ENCODE assay signal across 8 cellular contexts in genomic region chr1:105793541-105794146, GRCh38.
A peak's percentile ranks its signal among the peaks of the same experiment; 100 is the strongest.
DNase-seq lines count a peak whose midpoint lies in the region; ATAC-seq and TF ChIP-seq lines count a peak whose summit lies in the region.

No MANE protein-coding gene starts in this region.

- no peaks in the 10 kb centered on the region for H3K27me3 ChIP-seq in KMS-11 (ENCODE audit: insufficient read depth, low read depth)
- no peaks in the 10 kb centered on the region for H3K27me3 ChIP-seq in PC-9 (ENCODE audit: insufficient read depth, low read depth)
- H3K27me3 ChIP-seq in esophagus muscularis mucosa = no peaks in the 10 kb centered on the region
- no peaks in the 10 kb centered on the region for H3K27me3 ChIP-seq in trophoblast cell (ENCODE audit: insufficient read depth, low read length)
- no peaks in the 10 kb centered on the region for H3K27me3 ChIP-seq in esophagus squamous epithelium

- no peak for TF ChIP-seq EP300 in esophagus muscularis mucosa (IDR thresholded peaks at IDR 0.05)

- BruUV-seq in Calu3 (replicated peaks; lab: Mats Ljungman, UMichigan) = no TSS peak
- no TSS peak for BruUV-seq in PC-9 (replicated peaks; lab: Mats Ljungman, UMichigan)

- no peaks in the 10 kb centered on the region for H3K27me3 Mint-ChIP-seq in Calu3 (ENCODE audit: unreplicated experiment)

- no peak overlapping the region for H3K27ac Mint-ChIP-seq in Calu3 (ENCODE audit: unreplicated experiment)

- H3K4me1 ChIP-seq in KMS-11 (ENCODE audit: low read depth, poor library complexity, severe bottlenecking) (no peaks in the 10 kb centered on the region), PC-9 (replicated peaks; ENCODE audit: insufficient read depth) (no peaks in the 10 kb centered on the region), esophagus muscularis mucosa (no peaks in the 10 kb centered on the region), trophoblast cell (ENCODE audit: control insufficient read depth in 1 of 2, insufficient read depth in 2 of 2, low read length in 2 of 2) (no peaks in the 10 kb centered on the region), esophagus squamous epithelium (no peaks in the 10 kb centered on the region)

- H4K91ac ChIP-seq in trophoblast cell (ENCODE audit: low read depth, low read length) = no peak overlapping the region

- no peak overlapping the region for H3K14ac ChIP-seq in trophoblast cell (ENCODE audit: low read length)

- no peak overlapping the region for H3K4me3 Mint-ChIP-seq in Calu3 (ENCODE audit: low read depth, unreplicated experiment)

- no peak overlapping the region for H3K4me3 ChIP-seq in KMS-11 (IDR thresholded peaks at IDR 0.05; ENCODE audit: insufficient read depth, low read depth, low read length)
- H3K4me3 ChIP-seq in PC-9 = no peak overlapping the region
- no peak overlapping the region for H3K4me3 ChIP-seq in esophagus muscularis mucosa
- no peak overlapping the region for H3K4me3 ChIP-seq in trophoblast cell (ENCODE audit: low read depth, low read length)
- no peak overlapping the region for H3K4me3 ChIP-seq in esophagus squamous epithelium

- H3K79me1 ChIP-seq in trophoblast cell (ENCODE audit: low read length) = no peaks in the 10 kb centered on the region

- no peak overlapping the region for H3K4ac ChIP-seq in trophoblast cell (ENCODE audit: low read depth, low read length)

- no peaks in the 10 kb centered on the region for H3K9me2 ChIP-seq in PC-9 (ENCODE audit: insufficient read depth)

- ATAC-seq in GM18909 (IDR thresholded peaks at IDR 0.05; ENCODE audit: poor library complexity, unreplicated experiment) = peak; percentile 70
- ATAC-seq in GM19035 (IDR thresholded peaks at IDR 0.05; ENCODE audit: unreplicated experiment) = no peak

- H3K36me3 Mint-ChIP-seq in Calu3 (ENCODE audit: insufficient read depth, unreplicated experiment) = no peaks in the 10 kb centered on the region

- H3K9me3 Mint-ChIP-seq in Calu3 (ENCODE audit: low read depth, unreplicated experiment) = peaks cover 7% of the 10 kb centered on the region

- DNase-seq in Calu3 = peak; percentile 30
- peak in 1 of 2 experiments; percentile 25 for DNase-seq in PC-9
- DNase-seq in esophagus muscularis mucosa (ENCODE audit: extremely low spot score) = no peak
- DNase-seq in trophoblast cell = peak; percentile 5 to 69
- DNase-seq in esophagus squamous epithelium (lab: John Stamatoyannopoulos, UW) = no peak

- no peak overlapping the region for H2AK5ac ChIP-seq in trophoblast cell (ENCODE audit: low read length)

- H2BK5ac ChIP-seq in trophoblast cell (ENCODE audit: low read depth, low read length, poor library complexity) = no peak overlapping the region

- H3K18ac ChIP-seq in trophoblast cell (ENCODE audit: low read length) = no peak overlapping the region

- H3K9ac ChIP-seq in KMS-11 (no peak overlapping the region), trophoblast cell (ENCODE audit: low read length) (no peak overlapping the region)

- no peak overlapping the region for H4K8ac ChIP-seq in trophoblast cell (ENCODE audit: low read depth, low read length)

- CTCF ChIA-PET in Calu3 (lab: Charles Lee) (interaction anchor here (0.5 kb wide), 1 partner anchor 14 kb away, joined by 3 read pairs; no protein-coding TSS in a partner anchor), PC-9 (lab: Charles Lee) (interaction anchor here (0.5 to 1.0 kb wide), 2 partner anchors 631 to 1013 kb away, joined by 3 read pairs; no protein-coding TSS in a partner anchor)

- whole genome bisulfite sequencing in esophagus muscularis mucosa = 96% methylated on average over 1 of the region's 1 CpG
- no CpG with 5 or more reads among the region's 1 CpG for WGBS in trophoblast cell (ENCODE audit: extremely low coverage, insufficient coverage, insufficient read length)
- 87 to 89% methylated on average over 1 of the region's 1 CpG for WGBS in esophagus squamous epithelium, 2 donors

- H3K23ac ChIP-seq in trophoblast cell (ENCODE audit: low read length) = no peak overlapping the region

- TF ChIP-seq POLR2A in esophagus muscularis mucosa (IDR thresholded peaks at IDR 0.05; ENCODE audit: low read depth) (no peak), esophagus squamous epithelium (IDR thresholded peaks at IDR 0.05) (no peak)

- no peak overlapping the region for H2BK120ac ChIP-seq in trophoblast cell (ENCODE audit: insufficient read depth, low read length, poor library complexity)

- no peaks in the 10 kb centered on the region for H3K79me2 ChIP-seq in KMS-11 (ENCODE audit: insufficient read depth, low read depth)
- no peaks in the 10 kb centered on the region for H3K79me2 ChIP-seq in PC-9 (ENCODE audit: low read depth)
- H3K79me2 ChIP-seq in trophoblast cell (ENCODE audit: control insufficient read depth, insufficient read depth, low read length, poor library complexity) = no peaks in the 10 kb centered on the region

- no peak overlapping the region for H2BK12ac ChIP-seq in trophoblast cell (ENCODE audit: low read length)

- no peaks in the 10 kb centered on the region for H3F3A ChIP-seq in PC-9 (ENCODE audit: insufficient read depth, low read depth)

- H3K27ac ChIP-seq in KMS-11 = no peak overlapping the region
- no peak overlapping the region for H3K27ac ChIP-seq in PC-9
- H3K27ac ChIP-seq in esophagus muscularis mucosa (replicated peaks in 1 of 4) = no peak overlapping the region
- H3K27ac ChIP-seq in trophoblast cell (ENCODE audit: low read depth, low read length) = no peak overlapping the region
- no peak overlapping the region for H3K27ac ChIP-seq in esophagus squamous epithelium

- H3K4me2 ChIP-seq in KMS-11 (no peak overlapping the region), PC-9 (no peak overlapping the region), trophoblast cell (ENCODE audit: low read length) (no peak overlapping the region)

- H3K4me1 Mint-ChIP-seq in Calu3 (ENCODE audit: low read depth, unreplicated experiment) = no peaks in the 10 kb centered on the region

- no peak for TF ChIP-seq CTCF in Calu3 (IDR thresholded peaks at IDR 0.05; ENCODE audit: unreplicated experiment)
- peak; percentile 65 for TF ChIP-seq CTCF in KMS-11 (conservative IDR thresholded peaks at IDR 0.05; ENCODE audit: low read depth, low read length)
- TF ChIP-seq CTCF in PC-9 (conservative IDR thresholded peaks at IDR 0.05) = peak; percentile 92
- peak in 2 of 3 experiments; percentile 31 to 39 for TF ChIP-seq CTCF in esophagus muscularis mucosa (IDR thresholded peaks at IDR 0.05)
- TF ChIP-seq CTCF in esophagus squamous epithelium (IDR thresholded peaks at IDR 0.05) = peak in 3 of 6 experiments; percentile 12 to 33 (median 31)

- H3K36me3 ChIP-seq in KMS-11 (ENCODE audit: insufficient read depth) = no peaks in the 10 kb centered on the region
- H3K36me3 ChIP-seq in PC-9 (ENCODE audit: low read depth) = no peaks in the 10 kb centered on the region
- no peaks in the 10 kb centered on the region for H3K36me3 ChIP-seq in esophagus muscularis mucosa
- no peaks in the 10 kb centered on the region for H3K36me3 ChIP-seq in trophoblast cell (ENCODE audit: control insufficient read depth in 1 of 2, insufficient read depth in 2 of 2, low read length in 2 of 2)
- H3K36me3 ChIP-seq in esophagus squamous epithelium = no peaks in the 10 kb centered on the region

- H2AFZ ChIP-seq in KMS-11 (ENCODE audit: low read depth) (no peak overlapping the region), PC-9 (no peak overlapping the region), trophoblast cell (ENCODE audit: insufficient read depth, low read length, poor library complexity) (no peak overlapping the region)

- H4K12ac ChIP-seq in trophoblast cell (ENCODE audit: low read depth, low read length) = no peak overlapping the region

- H4K20me1 ChIP-seq in KMS-11 (ENCODE audit: insufficient read depth) = no peaks in the 10 kb centered on the region
- H4K20me1 ChIP-seq in PC-9 (ENCODE audit: insufficient read depth) = no peaks in the 10 kb centered on the region; the same call in 1 of the 2 replicates

- intact Hi-C loops in Calu3 (cut with micrococcal nuclease; ENCODE audit: unreplicated experiment) (loop anchor here (5.0 to 10.0 kb wide), 2 partner anchors 1011 to 1149 kb away; no protein-coding TSS in a partner anchor), PC-9 (cut with micrococcal nuclease; ENCODE audit: unreplicated experiment) (loop anchor here (1.0 to 10.0 kb wide), 2 partner anchors 1013 to 1849 kb away; no protein-coding TSS in a partner anchor), esophagus muscularis mucosa (cut with DNase I) (no loop called here), esophagus squamous epithelium (cut with DNase I) (no loop called here)

- 0 out of 2 replicates have a peak, but pooled peaks cover 3% of the 10 kb centered on the region for H3K9me3 ChIP-seq in PC-9 (ENCODE audit: insufficient read depth, low read depth)
- H3K9me3 ChIP-seq in esophagus muscularis mucosa = no peaks in the 10 kb centered on the region
- no peaks in the 10 kb centered on the region for H3K9me3 ChIP-seq in trophoblast cell (ENCODE audit: insufficient read depth, low read depth, low read length)
- no peaks in the 10 kb centered on the region for H3K9me3 ChIP-seq in esophagus squamous epithelium

- POLR2A ChIA-PET in PC-9 (lab: Charles Lee; ENCODE audit: unreplicated experiment) = no interaction called here

Comparison
In these comparisons a context has a peak if more than half of its experiments do, and no peak if none do; other contexts are left out.
1. DNase-seq: peak in Calu3 (single experiment) and trophoblast cell (2 of 2); none in esophagus muscularis mucosa (single experiment) and esophagus squamous epithelium (single experiment).
2. intact Hi-C loops: an anchor here in Calu3 (5.0 to 10.0 kb wide) and PC-9 (1.0 to 10.0 kb wide); none called in esophagus muscularis mucosa and esophagus squamous epithelium.